In genomic region chr11:3000032-3000961, GRCh38 we compare ENCODE assay signal across 8 cellular contexts. TPM values are rescaled to one million over a fixed set of nuclear protein-coding genes. Genes with fewer than 3 reads are reported as not detected.
DNase-seq lines count a peak whose midpoint lies in the region; ATAC-seq and TF ChIP-seq lines count a peak whose summit lies in the region.

No MANE protein-coding gene starts in this region.

- H3K36me3 ChIP-seq in left ventricle myocardium inferior (peaks cover 58% of the 10 kb centered on the region), colonic mucosa (no peaks in the 10 kb centered on the region)

- no peak overlapping the region for H3K4me3 ChIP-seq in left ventricle myocardium inferior
- H3K4me3 ChIP-seq in skin epidermis, result no peak overlapping the region
- no peak overlapping the region for H3K4me3 ChIP-seq in colonic mucosa

- H3K4me1 ChIP-seq in left ventricle myocardium inferior (peaks cover 26% of the 10 kb centered on the region), colonic mucosa (no peaks in the 10 kb centered on the region)

- H3K9ac ChIP-seq in colonic mucosa (ENCODE audit: low read depth in 2 of 2, low read length in 2 of 2), result no peak overlapping the region

- H3K27me3 ChIP-seq in left ventricle myocardium inferior (ENCODE audit: low read depth), result no peaks in the 10 kb centered on the region
- no peaks in the 10 kb centered on the region for H3K27me3 ChIP-seq in colonic mucosa

- DNase-seq in NCI-H1092 (lab: John Stamatoyannopoulos, UW), result peak; percentile 94
- peak; percentile 79 for DNase-seq in left ventricle myocardium inferior
- no peak for DNase-seq in colonic mucosa
- no peak for DNase-seq in NCI-H128 (lab: John Stamatoyannopoulos, UW; ENCODE audit: unreplicated experiment)

- H3K9me3 ChIP-seq in left ventricle myocardium inferior (replicated peaks), result no peaks in the 10 kb centered on the region
- H3K9me3 ChIP-seq in colonic mucosa, result no peaks in the 10 kb centered on the region

- ATAC-seq in GM21381 (IDR thresholded peaks at IDR 0.05; ENCODE audit: unreplicated experiment) (no peak), GM21526 (IDR thresholded peaks at IDR 0.05; ENCODE audit: low FRiP score, unreplicated experiment) (no peak)

- intact Hi-C loops in left ventricle myocardium inferior (cut with micrococcal nuclease), result no loop called here
- intact Hi-C loops in colonic mucosa (cut with DNase I), result no loop called here

- TF ChIP-seq CTCF in left ventricle myocardium inferior (IDR thresholded peaks at IDR 0.05; ENCODE audit: borderline replicate concordance), result no peak
- TF ChIP-seq CTCF in colonic mucosa (IDR thresholded peaks at IDR 0.05), result no peak

- peak overlapping the region; percentile 99 for H3K27ac ChIP-seq in angular gyrus (ENCODE audit: low read depth, low read length)
- peak overlapping the region; percentile 80 for H3K27ac ChIP-seq in left ventricle myocardium inferior (replicated peaks)
- peak overlapping the region in 18 of 21 experiments; percentile 7 to 81 (median 62) for H3K27ac ChIP-seq in skin epidermis
- H3K27ac ChIP-seq in colonic mucosa, result no peak overlapping the region

RNA-seq across cellular contexts. Expression of gene NAP1L4, which starts 8.2 kb away (rescaled TPM):
- 175 TPM for total RNA-seq in left ventricle myocardium inferior
- 100 to 1,000 TPM in 1 of 2 donors, 10 to 100 TPM in 1; 96.1 to 134 TPM for total RNA-seq in colonic mucosa

RNA-seq across cellular contexts. Expression of gene CARS1, which starts 56.9 kb away (rescaled TPM):
- total RNA-seq in left ventricle myocardium inferior, result 14.3 TPM
- 10 to 100 TPM; 48.4 to 74.3 TPM for total RNA-seq in colonic mucosa

Comparison
In these comparisons a context has a peak if more than half of its experiments do, and no peak if none do; other contexts are left out.
1. DNase-seq: peak in NCI-H1092 (single experiment) and left ventricle myocardium inferior (single experiment); none in colonic mucosa (single experiment) and NCI-H128 (single experiment).